6 cellular contexts compared by ENCODE assay signal in the genomic region with DNA sequence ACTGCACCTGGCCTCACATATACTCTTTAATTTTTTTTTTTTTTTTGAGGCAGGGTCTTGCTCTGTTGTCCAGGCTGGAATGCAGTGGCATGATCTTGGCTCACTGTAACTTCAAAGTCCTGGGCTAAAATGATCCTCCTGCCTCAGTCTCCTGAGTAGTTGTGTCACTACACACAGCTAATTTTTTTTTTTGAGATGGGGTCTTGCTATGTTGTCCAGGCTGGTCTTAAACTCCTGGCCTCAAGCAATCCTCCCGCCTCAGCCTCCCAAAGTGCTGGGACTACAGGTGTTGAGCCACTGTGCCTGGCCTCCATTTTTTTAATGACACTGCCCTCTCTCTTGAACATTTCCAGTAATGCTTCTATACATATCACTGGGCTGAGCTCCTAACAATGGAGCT. TPM values are rescaled to one million over a fixed set of nuclear protein-coding genes. Genes with fewer than 3 reads are reported as not detected.
DNase-seq lines count a peak whose midpoint lies in the region; ATAC-seq, FAIRE-seq and TF ChIP-seq lines count a peak whose summit lies in the region.
"Not testable (repeated sequence)": the region's sequence is repeated elsewhere in the genome, so short reads cannot be mapped to it uniquely, and the experiment has no call there.

No MANE protein-coding gene starts in this region.

- H4K5ac ChIP-seq in H1 (ENCODE audit: insufficient read length, low read depth, low read length), result not testable (repeated sequence)

- H2BK5ac ChIP-seq in H1 (ENCODE audit: low read depth, low read length), result not testable (repeated sequence)

- not testable (repeated sequence) for H3K27me3 ChIP-seq in CD4-positive, alpha-beta memory T cell (ENCODE audit: insufficient read depth, low read length); H1 (replicated peaks in 1 of 4; ENCODE audit: control insufficient read depth in 3 of 4, extremely low read depth in 1 of 4, insufficient read depth in 3 of 4, low read length in 3 of 4); naive thymus-derived CD4-positive, alpha-beta T cell (ENCODE audit: control insufficient read depth in 2 of 2, insufficient read depth in 2 of 2, low read length in 2 of 2)

- not testable (repeated sequence) for H3K23ac ChIP-seq in H1 (ENCODE audit: insufficient read length)

- not testable (repeated sequence) for H4K20me1 ChIP-seq in H1 (replicated peaks in 1 of 2; ENCODE audit: control insufficient read depth in 1 of 2, insufficient read depth in 2 of 2, low read length in 2 of 2)

- TF ChIP-seq EP300 in H1 (IDR thresholded peaks at IDR 0.05; ENCODE audit: borderline replicate concordance in 1 of 2, low read depth in 2 of 2, low read length in 2 of 2), result not testable (repeated sequence)

- not testable (repeated sequence) for H3K9ac ChIP-seq in H1 (replicated peaks in 1 of 4; ENCODE audit: extremely low read depth in 1 of 4, low read depth in 3 of 4, low read length in 3 of 4)

- H3K36me3 ChIP-seq in CD4-positive, alpha-beta memory T cell (ENCODE audit: insufficient read depth, low read length), result peaks cover 51% of the 10 kb centered on the region
- H3K36me3 ChIP-seq in H1 (ENCODE audit: control insufficient read depth in 2 of 4, insufficient read depth in 4 of 4, low read length in 3 of 4), result peaks cover 10 to 84% (median 51%) of the 10 kb centered on the region in 4 experiments
- peaks cover 19 to 82% (median 45%) of the 10 kb centered on the region in 3 experiments for H3K36me3 ChIP-seq in naive thymus-derived CD4-positive, alpha-beta T cell (ENCODE audit: control insufficient read depth in 2 of 3, insufficient read depth in 3 of 3, low read length in 3 of 3)

- H3K27ac ChIP-seq in CD4-positive, alpha-beta memory T cell (ENCODE audit: low read depth, low read length); H1 (ENCODE audit: low read depth, low read length); naive thymus-derived CD4-positive, alpha-beta T cell (ENCODE audit: low read depth, low read length): not testable (repeated sequence)

- not testable (repeated sequence) for H3K4ac ChIP-seq in H1 (replicated peaks; ENCODE audit: insufficient read length, low read depth, low read length)

- not testable (repeated sequence) for TF ChIP-seq CTCF in H1 (IDR thresholded peaks at IDR 0.05; ENCODE audit: control extremely low read depth in 1 of 3, insufficient read depth in 1 of 3, low read depth in 1 of 3, low read length in 3 of 3)

- H3K27ac Mint-ChIP-seq in CD4-positive, alpha-beta memory T cell, result peak overlapping the region in 5 of 7 donors; percentile 3 to 82 (median 15)
- H3K27ac Mint-ChIP-seq in T-helper 17 cell, result peak overlapping the region; percentile 78
- peak overlapping the region; percentile 24 for H3K27ac Mint-ChIP-seq in activated T-cell treated with anti-CD3 and anti-CD28 coated beads, Interleukin-2, amount 50 U/mL, for 24 hours
- H3K27ac Mint-ChIP-seq in activated naive CD8-positive, alpha-beta T cell, result peak overlapping the region; percentile 41
- peak overlapping the region in 5 of 9 donors; percentile 37 to 84 (median 77) for H3K27ac Mint-ChIP-seq in naive thymus-derived CD4-positive, alpha-beta T cell

- TF ChIP-seq POLR2A in H1 (IDR thresholded peaks at IDR 0.05; ENCODE audit: control extremely low read depth in 1 of 2, low read depth in 2 of 2, low read length in 2 of 2), result not testable (repeated sequence)

- H3K4me1 ChIP-seq in CD4-positive, alpha-beta memory T cell (ENCODE audit: insufficient read depth, low read length); H1 (replicated peaks in 1 of 4; ENCODE audit: control insufficient read depth in 3 of 4, insufficient read depth in 4 of 4, low read length in 3 of 4); naive thymus-derived CD4-positive, alpha-beta T cell (ENCODE audit: control insufficient read depth in 2 of 2, insufficient read depth in 2 of 2, low read length in 2 of 2): not testable (repeated sequence)

- H3K4me3 ChIP-seq in CD4-positive, alpha-beta memory T cell (ENCODE audit: low read length in 2 of 2); H1 (ENCODE audit: extremely low read depth in 1 of 4, insufficient read depth in 2 of 4, low read depth in 3 of 4, low read length in 4 of 4); naive thymus-derived CD4-positive, alpha-beta T cell (ENCODE audit: low read length): not testable (repeated sequence)

- DNase-seq in CD4-positive, alpha-beta memory T cell; T-helper 17 cell; activated T-cell treated with anti-CD3 and anti-CD28 coated beads, Interleukin-2, amount 50 U/mL, for 24 hours; H1 (ENCODE audit: low read depth in 1 of 2, low spot score in 2 of 2); naive thymus-derived CD4-positive, alpha-beta T cell: not testable (repeated sequence)

- not testable (repeated sequence) for H3K14ac ChIP-seq in H1 (ENCODE audit: insufficient read length)

- H3K56ac ChIP-seq in H1 (replicated peaks; ENCODE audit: insufficient read length, low read depth, low read length), result not testable (repeated sequence)

- H2BK12ac ChIP-seq in H1 (ENCODE audit: low read depth, low read length), result not testable (repeated sequence)

- H2AFZ ChIP-seq in H1 (ENCODE audit: low read length), result not testable (repeated sequence)

- not testable (repeated sequence) for H3K4me2 ChIP-seq in H1 (ENCODE audit: insufficient read depth in 1 of 2, low read depth in 2 of 2, low read length in 2 of 2)

- H3K79me1 ChIP-seq in H1 (ENCODE audit: low read depth, low read length), result not testable (repeated sequence)

- not testable (repeated sequence) for H4K8ac ChIP-seq in H1 (ENCODE audit: extremely low read depth, insufficient read depth, low read length)

- not testable (repeated sequence) for H2BK15ac ChIP-seq in H1 (ENCODE audit: low read length)

- WGBS in H1 (ENCODE audit: extremely low coverage in 1 of 2, insufficient coverage in 1 of 2, insufficient read length in 1 of 2, insufficient replicate concordance in 2 of 2, low coverage in 1 of 2, low lambda C conversion rate in 2 of 2, missing lambda C conversion rate in 1 of 2), 2 experiments, result 100% methylated on average over 1 of the region's 1 CpG; no CpG with 5 or more reads in 1 of the 2 experiments

- H3K23me2 ChIP-seq in H1 (ENCODE audit: low read depth, low read length), result not testable (repeated sequence)

- H2BK120ac ChIP-seq in H1 (replicated peaks; ENCODE audit: low read depth, low read length), result not testable (repeated sequence)

- not testable (repeated sequence) for H4K91ac ChIP-seq in H1 (replicated peaks; ENCODE audit: insufficient read length, low read length)

- not testable (repeated sequence) for FAIRE-seq in H1 (lab: Jason Lieb, UNC)

- CTCF ChIA-PET in CD4-positive, alpha-beta memory T cell (lab: Charles Lee; ENCODE audit: partially characterized antibody), result interaction anchor here (1.0 to 2.9 kb wide), 2 partner anchors 24 to 84 kb away, joined by 3 to 8 read pairs; no protein-coding TSS in a partner anchor
- CTCF ChIA-PET in H1 (lab: Charles Lee; ENCODE audit: partially characterized antibody), result interaction anchor here (0.6 to 2.5 kb wide), 5 partner anchors 11 to 294 kb away, joined by 3 to 8 read pairs (median 3); no protein-coding TSS in a partner anchor
- CTCF ChIA-PET in naive thymus-derived CD4-positive, alpha-beta T cell (lab: Charles Lee), result not testable (repeated sequence)

- not testable (repeated sequence) for H3K9me3 Mint-ChIP-seq in CD4-positive, alpha-beta memory T cell; activated T-cell treated with anti-CD3 and anti-CD28 coated beads, Interleukin-2, amount 50 U/mL, for 24 hours; activated naive CD8-positive, alpha-beta T cell (ENCODE audit: low read depth); naive thymus-derived CD4-positive, alpha-beta T cell

- TF ChIP-seq RAD21 in H1 (IDR thresholded peaks at IDR 0.05 in 1 of 2, conservative IDR thresholded peaks at IDR 0.05 in 1 of 2; ENCODE audit: low read depth in 2 of 2, low read length in 2 of 2), result not testable (repeated sequence)

- peaks cover 45 to 69% of the 10 kb centered on the region in 2 donors for H3K36me3 Mint-ChIP-seq in CD4-positive, alpha-beta memory T cell
- peaks cover 18% of the 10 kb centered on the region for H3K36me3 Mint-ChIP-seq in T-helper 17 cell (ENCODE audit: low read depth)
- H3K36me3 Mint-ChIP-seq in activated T-cell treated with anti-CD3 and anti-CD28 coated beads, Interleukin-2, amount 50 U/mL, for 24 hours (ENCODE audit: low read depth), result peaks cover 89% of the 10 kb centered on the region
- H3K36me3 Mint-ChIP-seq in activated naive CD8-positive, alpha-beta T cell, result peaks cover 13% of the 10 kb centered on the region
- peaks cover 16 to 45% (median 35%) of the 10 kb centered on the region in 5 donors for H3K36me3 Mint-ChIP-seq in naive thymus-derived CD4-positive, alpha-beta T cell

- not testable (repeated sequence) for H3K18ac ChIP-seq in H1 (ENCODE audit: extremely low read depth, low read length)

- not testable (repeated sequence) for H3K4me1 Mint-ChIP-seq in CD4-positive, alpha-beta memory T cell; activated naive CD8-positive, alpha-beta T cell (ENCODE audit: low read depth)
- H3K4me1 Mint-ChIP-seq in T-helper 17 cell, result peaks cover 14% of the 10 kb centered on the region
- H3K4me1 Mint-ChIP-seq in activated T-cell treated with anti-CD3 and anti-CD28 coated beads, Interleukin-2, amount 50 U/mL, for 24 hours (ENCODE audit: low read depth), result peaks cover 11% of the 10 kb centered on the region
- H3K4me1 Mint-ChIP-seq in naive thymus-derived CD4-positive, alpha-beta T cell, result peaks cover 0 to 11% (median 4%) of the 10 kb centered on the region in 7 donors

- H3K9me3 ChIP-seq in CD4-positive, alpha-beta memory T cell (ENCODE audit: control insufficient read depth in 1 of 2, low read length in 2 of 2); T-helper 17 cell (ENCODE audit: control insufficient read depth, low read length, poor library complexity, severe bottlenecking); H1 (ENCODE audit: insufficient read depth in 2 of 2, low read depth in 1 of 2, low read length in 1 of 2); naive thymus-derived CD4-positive, alpha-beta T cell (ENCODE audit: control insufficient read depth in 2 of 3, low read length in 3 of 3): not testable (repeated sequence)

- ATAC-seq in T-helper 17 cell; naive thymus-derived CD4-positive, alpha-beta T cell: not testable (repeated sequence)

- not testable (repeated sequence) for H2BK20ac ChIP-seq in H1 (ENCODE audit: low read length)

- H3K79me2 ChIP-seq in H1 (ENCODE audit: control insufficient read depth in 1 of 2, insufficient read depth in 2 of 2, low read length in 2 of 2), result not testable (repeated sequence)

- intact Hi-C loops in CD4-positive, alpha-beta memory T cell (cut with micrococcal nuclease); naive thymus-derived CD4-positive, alpha-beta T cell (cut with micrococcal nuclease): not testable (repeated sequence)

- not testable (repeated sequence) for H3K4me3 Mint-ChIP-seq in CD4-positive, alpha-beta memory T cell; T-helper 17 cell; activated T-cell treated with anti-CD3 and anti-CD28 coated beads, Interleukin-2, amount 50 U/mL, for 24 hours; activated naive CD8-positive, alpha-beta T cell; naive thymus-derived CD4-positive, alpha-beta T cell

- not testable (repeated sequence) for H2AK5ac ChIP-seq in H1 (ENCODE audit: low read depth, low read length)

- POLR2A ChIA-PET in CD4-positive, alpha-beta memory T cell (lab: Charles Lee; ENCODE audit: partially characterized antibody), result interaction anchor here (1.9 kb wide), 1 partner anchor 17 kb away, joined by 7 read pairs; the partner anchor contains the start of gene ZCCHC8
- POLR2A ChIA-PET in H1 (lab: Charles Lee; ENCODE audit: partially characterized antibody), result interaction anchor here (0.7 to 47.9 kb wide), 7 partner anchors 9 to 42 kb away, joined by 3 to 1221 read pairs (median 7); partner anchors contain the start of genes KNTC1, RSRC2 and ZCCHC8
- POLR2A ChIA-PET in naive thymus-derived CD4-positive, alpha-beta T cell (lab: Charles Lee), result interaction anchor here (1.5 to 1.8 kb wide), 2 partner anchors 16 to 91 kb away, joined by 3 to 6 read pairs; partner anchors contain the start of gene ZCCHC8

- H3K27me3 Mint-ChIP-seq in CD4-positive, alpha-beta memory T cell; T-helper 17 cell; activated T-cell treated with anti-CD3 and anti-CD28 coated beads, Interleukin-2, amount 50 U/mL, for 24 hours; activated naive CD8-positive, alpha-beta T cell; naive thymus-derived CD4-positive, alpha-beta T cell: not testable (repeated sequence)

RNA-seq across cellular contexts. Expression of gene ZCCHC8, which starts 16.3 kb away (rescaled TPM):
- total RNA-seq in CD4-positive, alpha-beta memory T cell, result 10 to 100 TPM; 52.0 to 59.9 TPM
- 10 to 100 TPM in 1 of 2 donors, 1 to 10 TPM in 1; 5.4 to 13.9 TPM for polyA plus RNA-seq in CD4-positive, alpha-beta memory T cell
- total RNA-seq in T-helper 17 cell, result 10 to 100 TPM; 53.0 to 60.3 TPM
- total RNA-seq in H1 (2021; fragmentation: NEBNext Ultra II Directional; extraction: Animal tissue kit (Norgen Biotek cat#: 25700)), result 27.4 and 28.9 TPM in 2 replicates
- polyA plus RNA-seq in H1 (2011; rRNA removed), result 12.1 and 13.8 TPM in 2 replicates
- polyA plus RNA-seq in H1 (2011; cell fraction: cytosol; rRNA removed), result 20.5 TPM
- polyA plus RNA-seq in H1 (2011; cell fraction: nucleus; rRNA removed), result 22.8 TPM
- 18.1 to 23.6 TPM (median 19.9 TPM) in 4 replicates for polyA plus RNA-seq in H1 (2012, experiment 1 of 2)
- polyA plus RNA-seq in H1 (2012, experiment 2 of 2), result 2.5 TPM
- polyA plus RNA-seq in H1 (2013, experiment 1 of 2), result 22.3 TPM
- 20.5 TPM for polyA plus RNA-seq in H1 (2013, experiment 2 of 2)
- polyA minus RNA-seq in H1 (2011; rRNA and poly(A)+ RNA removed), result 16.7 and 17.3 TPM in 2 replicates
- 12.0 TPM for polyA minus RNA-seq in H1 (2011; cell fraction: cytosol; rRNA and poly(A)+ RNA removed)
- polyA minus RNA-seq in H1 (2011; cell fraction: nucleus; rRNA and poly(A)+ RNA removed), result 12.4 TPM
- total RNA-seq in naive thymus-derived CD4-positive, alpha-beta T cell, result 10 to 100 TPM; 44.4 to 54.0 (median 46.8) TPM
- polyA plus RNA-seq in naive thymus-derived CD4-positive, alpha-beta T cell, result 10 to 100 TPM; 10.6 to 19.7 TPM

RNA-seq across cellular contexts. Expression of gene RSRC2, which starts 42.4 kb away (rescaled TPM):
- total RNA-seq in CD4-positive, alpha-beta memory T cell, result 100 to 1,000 TPM; 138 to 141 TPM
- polyA plus RNA-seq in CD4-positive, alpha-beta memory T cell, result 10 to 100 TPM; 16.1 to 50.0 TPM
- 100 to 1,000 TPM; 292 to 297 TPM for total RNA-seq in T-helper 17 cell
- total RNA-seq in H1 (2021; fragmentation: NEBNext Ultra II Directional; extraction: Animal tissue kit (Norgen Biotek cat#: 25700)), result 71.4 and 72.8 TPM in 2 replicates
- 8.6 and 15.9 TPM in 2 replicates for polyA plus RNA-seq in H1 (2011; rRNA removed)
- polyA plus RNA-seq in H1 (2011; cell fraction: cytosol; rRNA removed), result 42.3 TPM
- polyA plus RNA-seq in H1 (2011; cell fraction: nucleus; rRNA removed), result 20.4 TPM
- polyA plus RNA-seq in H1 (2012, experiment 1 of 2), result 68.4 to 128 TPM (median 81.6 TPM) in 4 replicates
- 7.6 TPM for polyA plus RNA-seq in H1 (2012, experiment 2 of 2)
- polyA plus RNA-seq in H1 (2013, experiment 1 of 2), result 68.8 TPM
- polyA plus RNA-seq in H1 (2013, experiment 2 of 2), result 66.4 TPM
- 14.6 and 17.1 TPM in 2 replicates for polyA minus RNA-seq in H1 (2011; rRNA and poly(A)+ RNA removed)
- 18.6 TPM for polyA minus RNA-seq in H1 (2011; cell fraction: cytosol; rRNA and poly(A)+ RNA removed)
- polyA minus RNA-seq in H1 (2011; cell fraction: nucleus; rRNA and poly(A)+ RNA removed), result 56.0 TPM
- 100 to 1,000 TPM in 4 of 5 experiments, 10 to 100 TPM in 1; 89.7 to 249 (median 139) TPM for total RNA-seq in naive thymus-derived CD4-positive, alpha-beta T cell
- 10 to 100 TPM; 32.1 to 56.1 TPM for polyA plus RNA-seq in naive thymus-derived CD4-positive, alpha-beta T cell

RNA-seq across cellular contexts. Expression of gene KNTC1, which starts 42.7 kb away (rescaled TPM):
- total RNA-seq in CD4-positive, alpha-beta memory T cell, result 10 to 100 TPM; 29.7 to 30.9 TPM
- 1 to 10 TPM; 3.3 to 3.7 TPM for polyA plus RNA-seq in CD4-positive, alpha-beta memory T cell
- 10 to 100 TPM; 24.1 to 25.1 TPM for total RNA-seq in T-helper 17 cell
- total RNA-seq in H1 (2021; fragmentation: NEBNext Ultra II Directional; extraction: Animal tissue kit (Norgen Biotek cat#: 25700)), result 66.6 and 80.2 TPM in 2 replicates
- 36.3 and 52.7 TPM in 2 replicates for polyA plus RNA-seq in H1 (2011; rRNA removed)
- 50.3 TPM for polyA plus RNA-seq in H1 (2011; cell fraction: cytosol; rRNA removed)
- 134 TPM for polyA plus RNA-seq in H1 (2011; cell fraction: nucleus; rRNA removed)
- 46.9 to 62.1 TPM (median 56.5 TPM) in 4 replicates for polyA plus RNA-seq in H1 (2012, experiment 1 of 2)
- 2.7 TPM for polyA plus RNA-seq in H1 (2012, experiment 2 of 2)
- polyA plus RNA-seq in H1 (2013, experiment 1 of 2), result 100 TPM
- polyA plus RNA-seq in H1 (2013, experiment 2 of 2), result 90.1 TPM
- polyA minus RNA-seq in H1 (2011; rRNA and poly(A)+ RNA removed), result 106 and 133 TPM in 2 replicates
- polyA minus RNA-seq in H1 (2011; cell fraction: cytosol; rRNA and poly(A)+ RNA removed), result 45.5 TPM
- 152 TPM for polyA minus RNA-seq in H1 (2011; cell fraction: nucleus; rRNA and poly(A)+ RNA removed)
- total RNA-seq in naive thymus-derived CD4-positive, alpha-beta T cell, result 100 to 1,000 TPM in 1 of 5 experiments, 10 to 100 TPM in 4; 24.5 to 102 (median 31.0) TPM
- 1 to 10 TPM; 4.0 to 5.2 TPM for polyA plus RNA-seq in naive thymus-derived CD4-positive, alpha-beta T cell

Comparison
In these comparisons a context has a peak if more than half of its experiments do, and no peak if none do; other contexts are left out.
1. H3K27ac Mint-ChIP-seq: peak in every context shown above with its lines; median percentile 78 in T-helper 17 cell; 77 in naive thymus-derived CD4-positive, alpha-beta T cell; 41 in activated naive CD8-positive, alpha-beta T cell; 24 in activated T-cell treated with anti-CD3 and anti-CD28 coated beads, Interleukin-2, amount 50 U/mL, for 24 hours; 15 in CD4-positive, alpha-beta memory T cell.